In the genomic region with DNA sequence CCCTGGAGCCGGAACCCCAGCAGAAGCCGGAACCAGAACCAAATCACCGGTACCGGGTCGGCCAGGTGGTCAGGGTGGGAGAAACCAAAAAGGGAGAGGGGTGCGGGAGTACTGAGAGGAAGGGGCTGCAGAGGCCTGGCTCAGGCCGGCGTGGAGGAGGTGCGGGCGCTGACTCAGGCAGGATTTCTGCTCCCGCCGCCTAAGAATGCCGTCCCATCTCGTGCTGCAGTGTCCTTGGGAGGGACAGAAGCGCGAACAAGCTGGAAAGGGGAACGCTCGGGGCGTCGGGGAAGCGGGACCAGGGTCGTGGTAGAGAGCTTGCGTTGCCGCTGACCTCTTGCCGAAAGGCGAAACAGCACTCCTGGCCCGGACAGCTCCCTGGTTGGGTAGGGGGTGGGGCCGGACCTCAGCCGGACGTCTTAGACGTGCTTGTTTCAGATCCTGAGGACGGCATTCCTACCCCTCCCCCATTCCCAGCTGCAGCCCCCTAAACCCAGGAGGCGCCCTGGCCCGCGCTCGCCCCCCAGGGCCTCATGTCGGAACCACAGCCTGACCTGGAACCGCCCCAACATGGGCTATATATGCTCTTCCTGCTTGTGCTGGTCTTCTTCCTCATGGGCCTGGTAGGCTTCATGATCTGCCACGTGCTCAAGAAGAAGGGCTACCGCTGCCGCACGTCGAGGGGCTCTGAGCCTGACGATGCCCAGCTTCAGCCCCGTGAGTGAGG, we compare ENCODE assay signal across 1 cellular context.
TF ChIP-seq lines count a peak whose summit lies in the region.

No MANE protein-coding gene starts in this region.

TF ChIP-seq in K562, 482 proteins besides CTCF, POLR2A, EP300 and RAD21 (continues in another document):
- TF ChIP-seq, protein P1, sequence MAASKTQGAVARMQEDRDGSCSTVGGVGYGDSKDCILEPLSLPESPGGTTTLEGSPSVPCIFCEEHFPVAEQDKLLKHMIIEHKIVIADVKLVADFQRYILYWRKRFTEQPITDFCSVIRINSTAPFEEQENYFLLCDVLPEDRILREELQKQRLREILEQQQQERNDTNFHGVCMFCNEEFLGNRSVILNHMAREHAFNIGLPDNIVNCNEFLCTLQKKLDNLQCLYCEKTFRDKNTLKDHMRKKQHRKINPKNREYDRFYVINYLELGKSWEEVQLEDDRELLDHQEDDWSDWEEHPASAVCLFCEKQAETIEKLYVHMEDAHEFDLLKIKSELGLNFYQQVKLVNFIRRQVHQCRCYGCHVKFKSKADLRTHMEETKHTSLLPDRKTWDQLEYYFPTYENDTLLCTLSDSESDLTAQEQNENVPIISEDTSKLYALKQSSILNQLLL (CRISPR knock-in tag; IDR thresholded peaks at IDR 0.05; ENCODE audit: borderline replicate concordance) = no peak
- TF ChIP-seq SIN3B (IDR thresholded peaks at IDR 0.05; ENCODE audit: low read depth) (no peak), IFI16 (CRISPR knock-in tag; IDR thresholded peaks at IDR 0.05) (no peak), MYC (IDR thresholded peaks at IDR 0.05; ENCODE audit: low read depth, low read length) (peak; percentile 63), MYC (CRISPR knock-in tag; IDR thresholded peaks at IDR 0.05; ENCODE audit: borderline replicate concordance, low read depth) (no peak), KDM5B (IDR thresholded peaks at IDR 0.05; ENCODE audit: insufficient replicate concordance, low read depth, low read length) (peak; percentile 12), LEF1 (IDR thresholded peaks at IDR 0.05) (0 out of 2 replicates have a peak, but pooled peaks have one; percentile 27), SMAD4 (CRISPR knock-in tag; conservative IDR thresholded peaks at IDR 0.05) (no peak), FOXP1 (CRISPR knock-in tag; IDR thresholded peaks at IDR 0.05) (peak; percentile 62; the same call in 1 of the 2 replicates), ZNF282 (CRISPR knock-in tag; IDR thresholded peaks at IDR 0.05) (peak; percentile 82; the same call in 1 of the 2 replicates), KLF10 (CRISPR knock-in tag; IDR thresholded peaks at IDR 0.05) (no peak), L3MBTL2 (IDR thresholded peaks at IDR 0.05) (peak; percentile 84), NEUROD1 (IDR thresholded peaks at IDR 0.05; ENCODE audit: borderline replicate concordance, low read depth, low read length, partially characterized antibody) (peak; percentile 21), ZNF184 (CRISPR knock-in tag; IDR thresholded peaks at IDR 0.05) (no peak), ATF7 (IDR thresholded peaks at IDR 0.05) (0 out of 2 replicates have a peak, but pooled peaks have one; percentile 18)
- TF ChIP-seq, protein P2, sequence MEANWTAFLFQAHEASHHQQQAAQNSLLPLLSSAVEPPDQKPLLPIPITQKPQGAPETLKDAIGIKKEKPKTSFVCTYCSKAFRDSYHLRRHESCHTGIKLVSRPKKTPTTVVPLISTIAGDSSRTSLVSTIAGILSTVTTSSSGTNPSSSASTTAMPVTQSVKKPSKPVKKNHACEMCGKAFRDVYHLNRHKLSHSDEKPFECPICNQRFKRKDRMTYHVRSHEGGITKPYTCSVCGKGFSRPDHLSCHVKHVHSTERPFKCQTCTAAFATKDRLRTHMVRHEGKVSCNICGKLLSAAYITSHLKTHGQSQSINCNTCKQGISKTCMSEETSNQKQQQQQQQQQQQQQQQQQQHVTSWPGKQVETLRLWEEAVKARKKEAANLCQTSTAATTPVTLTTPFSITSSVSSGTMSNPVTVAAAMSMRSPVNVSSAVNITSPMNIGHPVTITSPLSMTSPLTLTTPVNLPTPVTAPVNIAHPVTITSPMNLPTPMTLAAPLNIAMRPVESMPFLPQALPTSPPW (CRISPR knock-in tag; IDR thresholded peaks at IDR 0.05) = peak; percentile 37
- TF ChIP-seq, protein P3, sequence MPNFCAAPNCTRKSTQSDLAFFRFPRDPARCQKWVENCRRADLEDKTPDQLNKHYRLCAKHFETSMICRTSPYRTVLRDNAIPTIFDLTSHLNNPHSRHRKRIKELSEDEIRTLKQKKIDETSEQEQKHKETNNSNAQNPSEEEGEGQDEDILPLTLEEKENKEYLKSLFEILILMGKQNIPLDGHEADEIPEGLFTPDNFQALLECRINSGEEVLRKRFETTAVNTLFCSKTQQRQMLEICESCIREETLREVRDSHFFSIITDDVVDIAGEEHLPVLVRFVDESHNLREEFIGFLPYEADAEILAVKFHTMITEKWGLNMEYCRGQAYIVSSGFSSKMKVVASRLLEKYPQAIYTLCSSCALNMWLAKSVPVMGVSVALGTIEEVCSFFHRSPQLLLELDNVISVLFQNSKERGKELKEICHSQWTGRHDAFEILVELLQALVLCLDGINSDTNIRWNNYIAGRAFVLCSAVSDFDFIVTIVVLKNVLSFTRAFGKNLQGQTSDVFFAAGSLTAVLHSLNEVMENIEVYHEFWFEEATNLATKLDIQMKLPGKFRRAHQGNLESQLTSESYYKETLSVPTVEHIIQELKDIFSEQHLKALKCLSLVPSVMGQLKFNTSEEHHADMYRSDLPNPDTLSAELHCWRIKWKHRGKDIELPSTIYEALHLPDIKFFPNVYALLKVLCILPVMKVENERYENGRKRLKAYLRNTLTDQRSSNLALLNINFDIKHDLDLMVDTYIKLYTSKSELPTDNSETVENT (CRISPR knock-in tag; IDR thresholded peaks at IDR 0.05) = 0 out of 2 replicates have a peak, but pooled peaks have one; percentile 59
- TF ChIP-seq, protein P4, sequence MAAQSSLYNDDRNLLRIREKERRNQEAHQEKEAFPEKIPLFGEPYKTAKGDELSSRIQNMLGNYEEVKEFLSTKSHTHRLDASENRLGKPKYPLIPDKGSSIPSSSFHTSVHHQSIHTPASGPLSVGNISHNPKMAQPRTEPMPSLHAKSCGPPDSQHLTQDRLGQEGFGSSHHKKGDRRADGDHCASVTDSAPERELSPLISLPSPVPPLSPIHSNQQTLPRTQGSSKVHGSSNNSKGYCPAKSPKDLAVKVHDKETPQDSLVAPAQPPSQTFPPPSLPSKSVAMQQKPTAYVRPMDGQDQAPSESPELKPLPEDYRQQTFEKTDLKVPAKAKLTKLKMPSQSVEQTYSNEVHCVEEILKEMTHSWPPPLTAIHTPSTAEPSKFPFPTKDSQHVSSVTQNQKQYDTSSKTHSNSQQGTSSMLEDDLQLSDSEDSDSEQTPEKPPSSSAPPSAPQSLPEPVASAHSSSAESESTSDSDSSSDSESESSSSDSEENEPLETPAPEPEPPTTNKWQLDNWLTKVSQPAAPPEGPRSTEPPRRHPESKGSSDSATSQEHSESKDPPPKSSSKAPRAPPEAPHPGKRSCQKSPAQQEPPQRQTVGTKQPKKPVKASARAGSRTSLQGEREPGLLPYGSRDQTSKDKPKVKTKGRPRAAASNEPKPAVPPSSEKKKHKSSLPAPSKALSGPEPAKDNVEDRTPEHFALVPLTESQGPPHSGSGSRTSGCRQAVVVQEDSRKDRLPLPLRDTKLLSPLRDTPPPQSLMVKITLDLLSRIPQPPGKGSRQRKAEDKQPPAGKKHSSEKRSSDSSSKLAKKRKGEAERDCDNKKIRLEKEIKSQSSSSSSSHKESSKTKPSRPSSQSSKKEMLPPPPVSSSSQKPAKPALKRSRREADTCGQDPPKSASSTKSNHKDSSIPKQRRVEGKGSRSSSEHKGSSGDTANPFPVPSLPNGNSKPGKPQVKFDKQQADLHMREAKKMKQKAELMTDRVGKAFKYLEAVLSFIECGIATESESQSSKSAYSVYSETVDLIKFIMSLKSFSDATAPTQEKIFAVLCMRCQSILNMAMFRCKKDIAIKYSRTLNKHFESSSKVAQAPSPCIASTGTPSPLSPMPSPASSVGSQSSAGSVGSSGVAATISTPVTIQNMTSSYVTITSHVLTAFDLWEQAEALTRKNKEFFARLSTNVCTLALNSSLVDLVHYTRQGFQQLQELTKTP (IDR thresholded peaks at IDR 0.05; ENCODE audit: low read depth in 1 of 2, partially characterized antibody in 2 of 2) = peak in 1 of 2 experiments; percentile 74
- TF ChIP-seq, protein P5, sequence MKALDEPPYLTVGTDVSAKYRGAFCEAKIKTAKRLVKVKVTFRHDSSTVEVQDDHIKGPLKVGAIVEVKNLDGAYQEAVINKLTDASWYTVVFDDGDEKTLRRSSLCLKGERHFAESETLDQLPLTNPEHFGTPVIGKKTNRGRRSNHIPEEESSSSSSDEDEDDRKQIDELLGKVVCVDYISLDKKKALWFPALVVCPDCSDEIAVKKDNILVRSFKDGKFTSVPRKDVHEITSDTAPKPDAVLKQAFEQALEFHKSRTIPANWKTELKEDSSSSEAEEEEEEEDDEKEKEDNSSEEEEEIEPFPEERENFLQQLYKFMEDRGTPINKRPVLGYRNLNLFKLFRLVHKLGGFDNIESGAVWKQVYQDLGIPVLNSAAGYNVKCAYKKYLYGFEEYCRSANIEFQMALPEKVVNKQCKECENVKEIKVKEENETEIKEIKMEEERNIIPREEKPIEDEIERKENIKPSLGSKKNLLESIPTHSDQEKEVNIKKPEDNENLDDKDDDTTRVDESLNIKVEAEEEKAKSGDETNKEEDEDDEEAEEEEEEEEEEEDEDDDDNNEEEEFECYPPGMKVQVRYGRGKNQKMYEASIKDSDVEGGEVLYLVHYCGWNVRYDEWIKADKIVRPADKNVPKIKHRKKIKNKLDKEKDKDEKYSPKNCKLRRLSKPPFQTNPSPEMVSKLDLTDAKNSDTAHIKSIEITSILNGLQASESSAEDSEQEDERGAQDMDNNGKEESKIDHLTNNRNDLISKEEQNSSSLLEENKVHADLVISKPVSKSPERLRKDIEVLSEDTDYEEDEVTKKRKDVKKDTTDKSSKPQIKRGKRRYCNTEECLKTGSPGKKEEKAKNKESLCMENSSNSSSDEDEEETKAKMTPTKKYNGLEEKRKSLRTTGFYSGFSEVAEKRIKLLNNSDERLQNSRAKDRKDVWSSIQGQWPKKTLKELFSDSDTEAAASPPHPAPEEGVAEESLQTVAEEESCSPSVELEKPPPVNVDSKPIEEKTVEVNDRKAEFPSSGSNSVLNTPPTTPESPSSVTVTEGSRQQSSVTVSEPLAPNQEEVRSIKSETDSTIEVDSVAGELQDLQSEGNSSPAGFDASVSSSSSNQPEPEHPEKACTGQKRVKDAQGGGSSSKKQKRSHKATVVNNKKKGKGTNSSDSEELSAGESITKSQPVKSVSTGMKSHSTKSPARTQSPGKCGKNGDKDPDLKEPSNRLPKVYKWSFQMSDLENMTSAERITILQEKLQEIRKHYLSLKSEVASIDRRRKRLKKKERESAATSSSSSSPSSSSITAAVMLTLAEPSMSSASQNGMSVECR (CRISPR knock-in tag; IDR thresholded peaks at IDR 0.05) = peak; percentile 90
- TF ChIP-seq, protein P6, sequence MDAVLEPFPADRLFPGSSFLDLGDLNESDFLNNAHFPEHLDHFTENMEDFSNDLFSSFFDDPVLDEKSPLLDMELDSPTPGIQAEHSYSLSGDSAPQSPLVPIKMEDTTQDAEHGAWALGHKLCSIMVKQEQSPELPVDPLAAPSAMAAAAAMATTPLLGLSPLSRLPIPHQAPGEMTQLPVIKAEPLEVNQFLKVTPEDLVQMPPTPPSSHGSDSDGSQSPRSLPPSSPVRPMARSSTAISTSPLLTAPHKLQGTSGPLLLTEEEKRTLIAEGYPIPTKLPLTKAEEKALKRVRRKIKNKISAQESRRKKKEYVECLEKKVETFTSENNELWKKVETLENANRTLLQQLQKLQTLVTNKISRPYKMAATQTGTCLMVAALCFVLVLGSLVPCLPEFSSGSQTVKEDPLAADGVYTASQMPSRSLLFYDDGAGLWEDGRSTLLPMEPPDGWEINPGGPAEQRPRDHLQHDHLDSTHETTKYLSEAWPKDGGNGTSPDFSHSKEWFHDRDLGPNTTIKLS (IDR thresholded peaks at IDR 0.05; ENCODE audit: borderline replicate concordance, low read depth) = peak; percentile 14; the same call in 1 of the 2 replicates
- TF ChIP-seq, protein P7, sequence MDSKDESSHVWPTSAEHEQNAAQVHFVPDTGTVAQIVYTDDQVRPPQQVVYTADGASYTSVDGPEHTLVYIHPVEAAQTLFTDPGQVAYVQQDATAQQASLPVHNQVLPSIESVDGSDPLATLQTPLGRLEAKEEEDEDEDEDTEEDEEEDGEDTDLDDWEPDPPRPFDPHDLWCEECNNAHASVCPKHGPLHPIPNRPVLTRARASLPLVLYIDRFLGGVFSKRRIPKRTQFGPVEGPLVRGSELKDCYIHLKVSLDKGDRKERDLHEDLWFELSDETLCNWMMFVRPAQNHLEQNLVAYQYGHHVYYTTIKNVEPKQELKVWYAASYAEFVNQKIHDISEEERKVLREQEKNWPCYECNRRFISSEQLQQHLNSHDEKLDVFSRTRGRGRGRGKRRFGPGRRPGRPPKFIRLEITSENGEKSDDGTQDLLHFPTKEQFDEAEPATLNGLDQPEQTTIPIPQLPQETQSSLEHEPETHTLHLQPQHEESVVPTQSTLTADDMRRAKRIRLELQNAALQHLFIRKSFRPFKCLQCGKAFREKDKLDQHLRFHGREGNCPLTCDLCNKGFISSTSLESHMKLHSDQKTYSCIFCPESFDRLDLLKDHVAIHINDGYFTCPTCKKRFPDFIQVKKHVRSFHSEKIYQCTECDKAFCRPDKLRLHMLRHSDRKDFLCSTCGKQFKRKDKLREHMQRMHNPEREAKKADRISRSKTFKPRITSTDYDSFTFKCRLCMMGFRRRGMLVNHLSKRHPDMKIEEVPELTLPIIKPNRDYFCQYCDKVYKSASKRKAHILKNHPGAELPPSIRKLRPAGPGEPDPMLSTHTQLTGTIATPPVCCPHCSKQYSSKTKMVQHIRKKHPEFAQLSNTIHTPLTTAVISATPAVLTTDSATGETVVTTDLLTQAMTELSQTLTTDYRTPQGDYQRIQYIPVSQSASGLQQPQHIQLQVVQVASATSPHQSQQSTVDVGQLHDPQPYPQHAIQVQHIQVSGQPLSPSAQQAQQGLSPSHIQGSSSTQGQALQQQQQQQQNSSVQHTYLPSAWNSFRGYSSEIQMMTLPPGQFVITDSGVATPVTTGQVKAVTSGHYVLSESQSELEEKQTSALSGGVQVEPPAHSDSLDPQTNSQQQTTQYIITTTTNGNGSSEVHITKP (IDR thresholded peaks at IDR 0.05; ENCODE audit: partially characterized antibody) = peak; percentile 83
